Comparison of ENCODE assay signal across 1 cellular context in genomic region chr20:35146922-35147574, GRCh38.
A peak's percentile ranks its signal among the peaks of the same experiment; 100 is the strongest.
TF ChIP-seq lines count a peak whose summit lies in the region.

Gene EDEM2 (minus strand): TSS chr20:35147336. CDS start chr20:35147258, 78 bp downstream.

TF ChIP-seq in HepG2, 621 proteins besides CTCF, POLR2A, EP300 and RAD21 (continued from another document):
- peak; percentile 92 for TF ChIP-seq UBTF (CRISPR knock-in tag; IDR thresholded peaks at IDR 0.05)
- TF ChIP-seq TOPORS (CRISPR knock-in tag; IDR thresholded peaks at IDR 0.05): peak; percentile 72; the same call in 1 of the 2 replicates
- TF ChIP-seq JUN (CRISPR knock-in tag; IDR thresholded peaks at IDR 0.05): peak; percentile 57; the same call in 1 of the 2 replicates
- peak; percentile 97 for TF ChIP-seq ZFP91 (CRISPR knock-in tag; IDR thresholded peaks at IDR 0.05; ENCODE audit: borderline replicate concordance)
- TF ChIP-seq ZBTB20 (CRISPR knock-in tag; IDR thresholded peaks at IDR 0.05; ENCODE audit: borderline replicate concordance, low read depth): no peak; the same call in 1 of the 2 replicates
- no peak for TF ChIP-seq TCF7 (IDR thresholded peaks at IDR 0.05; ENCODE audit: low read depth)
- TF ChIP-seq ZGPAT (CRISPR knock-in tag; IDR thresholded peaks at IDR 0.05): peak; percentile 95
- no peak for TF ChIP-seq NFRKB (IDR thresholded peaks at IDR 0.05)
- TF ChIP-seq ZNF326 (CRISPR knock-in tag; IDR thresholded peaks at IDR 0.05; ENCODE audit: borderline replicate concordance): no peak
- peak; percentile 91; the same call in 1 of the 2 replicates for TF ChIP-seq AKAP8 (CRISPR knock-in tag; IDR thresholded peaks at IDR 0.05)
- TF ChIP-seq ELF3 (CRISPR knock-in tag; IDR thresholded peaks at IDR 0.05): peak; percentile 90
- no peak for TF ChIP-seq TRIM24 (CRISPR knock-in tag; IDR thresholded peaks at IDR 0.05)
- no peak for TF ChIP-seq KAT2B (IDR thresholded peaks at IDR 0.05; ENCODE audit: borderline replicate concordance, low read depth, low read length)
- TF ChIP-seq ARID4A (CRISPR knock-in tag; IDR thresholded peaks at IDR 0.05; ENCODE audit: borderline replicate concordance): peak; percentile 98
- TF ChIP-seq SP140L (CRISPR knock-in tag; IDR thresholded peaks at IDR 0.05; ENCODE audit: borderline replicate concordance): 0 out of 2 replicates have a peak, but pooled peaks have one; percentile 40
- TF ChIP-seq ZSCAN31 (CRISPR knock-in tag; IDR thresholded peaks at IDR 0.05; ENCODE audit: low read depth): peak; percentile 97
- TF ChIP-seq DZIP1 (CRISPR knock-in tag; IDR thresholded peaks at IDR 0.05): peak; percentile 85; the same call in 1 of the 2 replicates
- no peak for TF ChIP-seq ZNF20 (CRISPR knock-in tag; IDR thresholded peaks at IDR 0.05)
- no peak for TF ChIP-seq CBX2 (IDR thresholded peaks at IDR 0.05; ENCODE audit: low read depth, low read length)
- TF ChIP-seq CBX2 (CRISPR knock-in tag; IDR thresholded peaks at IDR 0.05; ENCODE audit: low read depth): no peak
- no peak for TF ChIP-seq CHCHD3 (CRISPR knock-in tag; IDR thresholded peaks at IDR 0.05)
- 0 out of 2 replicates have a peak, but pooled peaks have one; percentile 20 for TF ChIP-seq NFE2 (CRISPR knock-in tag; IDR thresholded peaks at IDR 0.05)
- TF ChIP-seq BCL3 (CRISPR knock-in tag; IDR thresholded peaks at IDR 0.05): peak; percentile 65
- peak; percentile 95; the same call in 1 of the 2 replicates for TF ChIP-seq PCBP1 (IDR thresholded peaks at IDR 0.05; ENCODE audit: borderline replicate concordance, low read depth, low read length)
- peak; percentile 54; the same call in 1 of the 2 replicates for TF ChIP-seq ZNF513 (CRISPR knock-in tag; conservative IDR thresholded peaks at IDR 0.05)
- peak; percentile 91; the same call in 1 of the 2 replicates for TF ChIP-seq RARG (CRISPR knock-in tag; IDR thresholded peaks at IDR 0.05; ENCODE audit: low read depth)
- TF ChIP-seq REL (CRISPR knock-in tag; conservative IDR thresholded peaks at IDR 0.05): no peak
- peak; percentile 77; the same call in 1 of the 2 replicates for TF ChIP-seq ZNF609 (CRISPR knock-in tag; IDR thresholded peaks at IDR 0.05; ENCODE audit: borderline replicate concordance)
- no peak for TF ChIP-seq MATR3 (CRISPR knock-in tag; IDR thresholded peaks at IDR 0.05)
